1 cellular context compared by ENCODE assay signal in genomic region chr1:169367096-169367685, GRCh38.
TF ChIP-seq lines count a peak whose summit lies in the region.

No MANE protein-coding gene starts in this region.

TF ChIP-seq in HepG2, 621 proteins besides CTCF, POLR2A, EP300 and RAD21:
- 0 out of 2 replicates have a peak, but pooled peaks have one; percentile 29 for TF ChIP-seq KLF9 (CRISPR knock-in tag; IDR thresholded peaks at IDR 0.05; ENCODE audit: low read depth)
- TF ChIP-seq TP53 (CRISPR knock-in tag; conservative IDR thresholded peaks at IDR 0.05): no peak
- TF ChIP-seq ZNF781 (CRISPR knock-in tag; IDR thresholded peaks at IDR 0.05; ENCODE audit: borderline replicate concordance, not compliant biosample characterization): peak; percentile 3
- TF ChIP-seq ZNF747 (CRISPR knock-in tag; IDR thresholded peaks at IDR 0.05; ENCODE audit: borderline replicate concordance): no peak
- TF ChIP-seq, protein P1, sequence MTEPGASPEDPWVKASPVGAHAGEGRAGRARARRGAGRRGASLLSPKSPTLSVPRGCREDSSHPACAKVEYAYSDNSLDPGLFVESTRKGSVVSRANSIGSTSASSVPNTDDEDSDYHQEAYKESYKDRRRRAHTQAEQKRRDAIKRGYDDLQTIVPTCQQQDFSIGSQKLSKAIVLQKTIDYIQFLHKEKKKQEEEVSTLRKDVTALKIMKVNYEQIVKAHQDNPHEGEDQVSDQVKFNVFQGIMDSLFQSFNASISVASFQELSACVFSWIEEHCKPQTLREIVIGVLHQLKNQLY (CRISPR knock-in tag; IDR thresholded peaks at IDR 0.05): 0 out of 2 replicates have a peak, but pooled peaks have one; percentile 5
- TF ChIP-seq, protein P2, sequence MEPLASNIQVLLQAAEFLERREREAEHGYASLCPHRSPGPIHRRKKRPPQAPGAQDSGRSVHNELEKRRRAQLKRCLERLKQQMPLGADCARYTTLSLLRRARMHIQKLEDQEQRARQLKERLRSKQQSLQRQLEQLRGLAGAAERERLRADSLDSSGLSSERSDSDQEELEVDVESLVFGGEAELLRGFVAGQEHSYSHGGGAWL (CRISPR knock-in tag; IDR thresholded peaks at IDR 0.05): 0 out of 2 replicates have a peak, but pooled peaks have one; percentile 10
